ENCODE assay signal across 8 cellular contexts in the genomic region with DNA sequence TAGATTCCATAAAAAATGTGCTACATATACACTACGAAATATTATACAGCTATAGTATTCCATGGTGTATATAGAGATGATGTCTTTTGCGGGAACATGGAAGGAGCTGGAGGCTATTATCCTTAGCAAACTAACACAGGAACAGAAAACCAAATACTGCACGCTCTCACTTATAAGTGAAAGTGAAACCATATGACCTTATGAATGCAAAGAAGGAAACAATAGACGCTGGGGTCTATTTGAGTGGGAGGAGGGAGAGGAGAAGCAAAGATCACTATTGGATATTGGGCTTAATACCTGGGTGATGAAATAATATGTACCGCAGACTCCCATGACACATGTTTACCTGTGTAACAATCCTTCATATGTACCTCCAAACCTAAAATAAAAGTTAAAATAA.
DNase-seq lines count a peak whose midpoint lies in the region; ATAC-seq and TF ChIP-seq lines count a peak whose summit lies in the region.

No MANE protein-coding gene starts in this region.

- no peaks in the 10 kb centered on the region for H3K79me2 ChIP-seq in MM.1S (ENCODE audit: low read length)

- peak; percentile 72 for ATAC-seq in GM21447 (IDR thresholded peaks at IDR 0.05; ENCODE audit: unreplicated experiment)
- ATAC-seq in stimulated activated memory B cell treated with anti-CD40 and anti-IgM and Interleukin-4, amounts not matched to agents 10 μg/mL and 1 μg/mL and 100 μg/mL, for 72 hours: peak; percentile 54

- intact Hi-C loops in Calu3 (cut with micrococcal nuclease; ENCODE audit: unreplicated experiment): no loop called here

- H3K4me1 ChIP-seq in MM.1S (ENCODE audit: low read length): no peaks in the 10 kb centered on the region

- H3K9me3 Mint-ChIP-seq in Calu3 (ENCODE audit: low read depth, unreplicated experiment) (peaks cover 3% of the 10 kb centered on the region), glutamatergic neuron (ENCODE audit: unreplicated experiment) (no peaks in the 10 kb centered on the region)
- H3K9me3 Mint-ChIP-seq in stimulated activated memory B cell treated with anti-CD40 and anti-IgM and Interleukin-4, amounts not matched to agents 10 μg/mL and 1 μg/mL and 100 μg/mL, for 72 hours: peaks cover 3% of the 10 kb centered on the region

- H3K9ac ChIP-seq in MM.1S (ENCODE audit: low read length): no peak overlapping the region

- no TSS peak for BruUV-seq in Calu3 (replicated peaks; lab: Mats Ljungman, UMichigan)

- H3K36me3 Mint-ChIP-seq in Calu3 (ENCODE audit: insufficient read depth, unreplicated experiment) (no peaks in the 10 kb centered on the region), glutamatergic neuron (ENCODE audit: unreplicated experiment) (no peaks in the 10 kb centered on the region)
- no peaks in the 10 kb centered on the region for H3K36me3 Mint-ChIP-seq in stimulated activated memory B cell treated with anti-CD40 and anti-IgM and Interleukin-4, amounts not matched to agents 10 μg/mL and 1 μg/mL and 100 μg/mL, for 72 hours

- TF ChIP-seq CTCF in Calu3 (IDR thresholded peaks at IDR 0.05; ENCODE audit: unreplicated experiment): no peak
- TF ChIP-seq CTCF in MM.1S (IDR thresholded peaks at IDR 0.05; ENCODE audit: low read length): no peak
- TF ChIP-seq CTCF in cardiac fibroblast (IDR thresholded peaks at IDR 0.05; ENCODE audit: low read depth, low read length): no peak
- TF ChIP-seq CTCF in glutamatergic neuron (IDR thresholded peaks at IDR 0.05; ENCODE audit: partially characterized antibody, unreplicated experiment): no peak

- H3K9me2 ChIP-seq in MM.1S (replicated peaks; ENCODE audit: insufficient read depth, low read length): no peaks in the 10 kb centered on the region

- peak overlapping the region; percentile 51 for H3K4me3 Mint-ChIP-seq in Calu3 (ENCODE audit: low read depth, unreplicated experiment)
- peak overlapping the region; percentile 53 for H3K4me3 Mint-ChIP-seq in stimulated activated memory B cell treated with anti-CD40 and anti-IgM and Interleukin-4, amounts not matched to agents 10 μg/mL and 1 μg/mL and 100 μg/mL, for 72 hours
- no peak overlapping the region for H3K4me3 Mint-ChIP-seq in glutamatergic neuron (ENCODE audit: unreplicated experiment)

- DNase-seq in Calu3: no peak
- DNase-seq in MM.1S: no peak
- peak; percentile 28 to 44 for DNase-seq in cardiac fibroblast (ENCODE audit: low read depth in 2 of 2)
- no peak for DNase-seq in dermis blood vessel endothelial cell
- no peak for DNase-seq in glutamatergic neuron
- DNase-seq in NK-92 treated with Interleukin-12 subunit alpha and Interleukin-12 subunit beta, amount 100 ng/mL, for 24 hours (lab: John Stamatoyannopoulos, UW): no peak

- H3K4me2 ChIP-seq in MM.1S (ENCODE audit: low read depth, low read length): peak overlapping the region; percentile 29

- H4K20me1 ChIP-seq in MM.1S (ENCODE audit: insufficient read depth, low read length): no peaks in the 10 kb centered on the region

- CTCF ChIA-PET in Calu3 (lab: Charles Lee): no interaction called here

- H3K27ac Mint-ChIP-seq in Calu3 (ENCODE audit: unreplicated experiment): no peak overlapping the region
- H3K27ac Mint-ChIP-seq in stimulated activated memory B cell treated with anti-CD40 and anti-IgM and Interleukin-4, amounts not matched to agents 10 μg/mL and 1 μg/mL and 100 μg/mL, for 72 hours: peak overlapping the region; percentile 55
- no peak overlapping the region for H3K27ac Mint-ChIP-seq in glutamatergic neuron (ENCODE audit: unreplicated experiment)

- H3K4me3 ChIP-seq in MM.1S (ENCODE audit: low read length) (no peak overlapping the region), cardiac fibroblast (replicated peaks in 1 of 2; ENCODE audit: low read depth in 2 of 2, low read length in 2 of 2) (peak overlapping the region in 1 of 2 donors; percentile 32)

- no peak overlapping the region for H3K27ac ChIP-seq in MM.1S (ENCODE audit: low read length)

- H3K27me3 Mint-ChIP-seq in Calu3 (ENCODE audit: unreplicated experiment) (no peaks in the 10 kb centered on the region), glutamatergic neuron (ENCODE audit: unreplicated experiment) (no peaks in the 10 kb centered on the region)
- no peaks in the 10 kb centered on the region for H3K27me3 Mint-ChIP-seq in stimulated activated memory B cell treated with anti-CD40 and anti-IgM and Interleukin-4, amounts not matched to agents 10 μg/mL and 1 μg/mL and 100 μg/mL, for 72 hours

- H3K9me3 ChIP-seq in MM.1S (replicated peaks; ENCODE audit: insufficient read depth, low read length): no peaks in the 10 kb centered on the region

- no peaks in the 10 kb centered on the region for H3K36me3 ChIP-seq in MM.1S (replicated peaks; ENCODE audit: insufficient read depth, low read length)

- no peak overlapping the region for H2AFZ ChIP-seq in MM.1S (ENCODE audit: low read length)

- H3K4me1 Mint-ChIP-seq in Calu3 (ENCODE audit: low read depth, unreplicated experiment) (no peaks in the 10 kb centered on the region), glutamatergic neuron (ENCODE audit: low read depth, unreplicated experiment) (no peaks in the 10 kb centered on the region)
- H3K4me1 Mint-ChIP-seq in stimulated activated memory B cell treated with anti-CD40 and anti-IgM and Interleukin-4, amounts not matched to agents 10 μg/mL and 1 μg/mL and 100 μg/mL, for 72 hours: peaks cover 18% of the 10 kb centered on the region

- no peaks in the 10 kb centered on the region for H3K27me3 ChIP-seq in MM.1S (replicated peaks; ENCODE audit: insufficient read depth, low read length)

- H3F3A ChIP-seq in MM.1S (ENCODE audit: insufficient read depth, low read length): no peaks in the 10 kb centered on the region

Comparison
In these comparisons a context has a peak if more than half of its experiments do, and no peak if none do; other contexts are left out.
1. DNase-seq: peak in cardiac fibroblast (2 of 2); none in Calu3 (single experiment), MM.1S (single experiment), dermis blood vessel endothelial cell (single experiment), glutamatergic neuron (single experiment) and NK-92 treated with Interleukin-12 subunit alpha and Interleukin-12 subunit beta, amount 100 ng/mL, for 24 hours (single experiment).